In the genomic region with DNA sequence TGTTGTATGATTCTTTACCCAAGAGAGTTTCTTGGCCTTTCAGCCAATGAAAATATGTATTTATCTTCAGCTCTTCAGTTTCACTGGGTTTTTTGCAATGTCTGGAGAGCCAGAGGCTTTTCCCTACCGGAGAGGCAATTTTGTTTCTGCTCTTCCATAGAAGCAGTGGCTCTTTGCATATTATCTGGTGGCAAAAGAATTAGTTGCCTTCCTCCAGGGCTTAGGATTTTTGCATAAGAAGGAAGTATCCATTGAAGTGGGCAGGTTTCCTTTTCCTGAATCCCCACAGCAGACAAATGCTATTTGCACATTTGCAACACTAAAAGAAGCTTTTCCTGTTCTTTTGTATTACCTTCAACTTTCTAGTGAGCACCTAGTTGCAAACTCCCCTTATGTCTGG, we compare ENCODE assay signal across 18 cellular contexts.
DNase-seq lines count a peak whose midpoint lies in the region; ATAC-seq, FAIRE-seq and TF ChIP-seq lines count a peak whose summit lies in the region.
"Had no signal": no experiment of that assay in that cellular context is flagged by ENCODE, and none has a peak within 500 bp of the region (broad histone marks: within the 10 kb centered on the region; RNA-seq: fewer than 3 reads in every experiment).

No MANE protein-coding gene starts in this region.

- H3K79me1 ChIP-seq in mesendoderm (ENCODE audit: low read length), result no peaks in the 10 kb centered on the region

- H3K9ac ChIP-seq in endothelial cell of umbilical vein (replicated peaks; ENCODE audit: extremely low read depth, insufficient read depth, low read length) (no peak overlapping the region), mesendoderm (ENCODE audit: low read length) (peak overlapping the region; percentile 71)

- peak overlapping the region; percentile 89 for H3K56ac ChIP-seq in mesendoderm (ENCODE audit: low read length)

- H2BK120ac ChIP-seq in mesendoderm (ENCODE audit: low read depth, low read length), result peak overlapping the region; percentile 100

- POLR2A ChIA-PET in endothelial cell of umbilical vein (lab: Charles Lee), result no interaction called here

- H2AFZ ChIP-seq in endothelial cell of umbilical vein (ENCODE audit: low read depth, low read length), result peak overlapping the region; percentile 3

- H4K20me1 ChIP-seq in endothelial cell of umbilical vein (replicated peaks; ENCODE audit: control insufficient read depth, extremely low read depth, insufficient read depth, low read length), result no peaks in the 10 kb centered on the region

- TF ChIP-seq POLR2A in endothelial cell of umbilical vein (IDR thresholded peaks at IDR 0.05; ENCODE audit: low read depth, low read length) (no peak), erythroblast (IDR thresholded peaks at IDR 0.05; ENCODE audit: low read length) (no peak)

- ATAC-seq in left colon, result no peak
- ATAC-seq: Right ventricle myocardium inferior, SK-N-SH treated with all-trans-retinoic acid at 6 μM for 48 hours had no signal

- peaks cover 18% of the 10 kb centered on the region for H3K9me3 Mint-ChIP-seq in HFFc6

- H3K4me1 ChIP-seq in endothelial cell of umbilical vein (ENCODE audit: control insufficient read depth, extremely low read depth, insufficient read depth, low read length) (peaks cover 2% of the 10 kb centered on the region), mesendoderm (ENCODE audit: control insufficient read depth, low read depth, low read length) (peaks cover 3% of the 10 kb centered on the region)

- H4K8ac ChIP-seq in mesendoderm (ENCODE audit: low read depth, low read length), result no peak overlapping the region

- H3K23ac ChIP-seq in mesendoderm (ENCODE audit: low read length), result no peak overlapping the region

- no peaks in the 10 kb centered on the region for H3K4me1 Mint-ChIP-seq in HFFc6 (ENCODE audit: low read depth)

- WGBS in mesendoderm (ENCODE audit: extremely low coverage, insufficient coverage, low lambda C conversion rate), result no CpG with 5 or more reads among the region's 1 CpG

- DNase-seq in ELF-1 (ENCODE audit: low read depth, low spot score), result peak; percentile 73
- peak; percentile 35 for DNase-seq in NCI-H1048 (lab: John Stamatoyannopoulos, UW)
- no peak for DNase-seq in endothelial cell of umbilical vein (ENCODE audit: low read depth, low spot score)
- DNase-seq in mesendoderm, result peak; percentile 91
- no peak for DNase-seq in HFFc6
- no peak for DNase-seq in erythroblast (lab: John Stamatoyannopoulos, UW)
- no peak for DNase-seq in left colon
- DNase-seq in NCI-H1417 treated with DMSO at 0.1 percent for 48 hours (lab: John Stamatoyannopoulos, UW), result no peak
- DNase-seq: KG1, NCI-H1092 treated with DMSO at 0.1 percent for 48 hours, NCI-H187, NCI-H446, NCI-H748 treated with DMSO at 0.1 percent for 48 hours had no signal

- peaks cover 2% of the 10 kb centered on the region; the same call in 1 of the 2 replicates for H3K27me3 Mint-ChIP-seq in HFFc6 (ENCODE audit: insufficient read depth)
- H3K27me3 Mint-ChIP-seq: CD4-positive, alpha-beta memory T cell had no signal

- no peaks in the 10 kb centered on the region for H3K27me3 ChIP-seq in endothelial cell of umbilical vein (ENCODE audit: control insufficient read depth in 2 of 2, insufficient read depth in 2 of 2, low read length in 2 of 2)
- no peaks in the 10 kb centered on the region for H3K27me3 ChIP-seq in mesendoderm (ENCODE audit: insufficient read depth, low read length, poor library complexity)

- no peak overlapping the region for H3K4me3 Mint-ChIP-seq in HFFc6
- H3K4me3 Mint-ChIP-seq: CD4-positive, alpha-beta memory T cell had no signal

- H3K27ac ChIP-seq in endothelial cell of umbilical vein (ENCODE audit: insufficient read depth, low read depth, low read length) (no peak overlapping the region), mesendoderm (ENCODE audit: low read depth, low read length) (peak overlapping the region; percentile 100)
- H3K27ac ChIP-seq: HL-60 had no signal

- FAIRE-seq in endothelial cell of umbilical vein (lab: Jason Lieb, UNC), result no peak
- FAIRE-seq: H54 had no signal

- BruUV-seq in endothelial cell of umbilical vein (replicated peaks; lab: Mats Ljungman, UMichigan), result no TSS peak

- H3K79me2 ChIP-seq in endothelial cell of umbilical vein (ENCODE audit: control insufficient read depth, insufficient read depth, low read length), result no peaks in the 10 kb centered on the region
- H3K79me2 ChIP-seq in mesendoderm (ENCODE audit: control insufficient read depth, insufficient read depth, low read length), result no peaks in the 10 kb centered on the region

- no peaks in the 10 kb centered on the region for H3K9me3 ChIP-seq in endothelial cell of umbilical vein (replicated peaks; ENCODE audit: control insufficient read depth, insufficient read depth, low read length)

- H2BK5ac ChIP-seq in mesendoderm (ENCODE audit: low read length), result peak overlapping the region; percentile 91

- peak overlapping the region; percentile 13 for H2AK5ac ChIP-seq in mesendoderm (ENCODE audit: low read length)

- peak overlapping the region; percentile 35 for H4K5ac ChIP-seq in mesendoderm (ENCODE audit: low read length)

- no peak for TF ChIP-seq CTCF in endothelial cell of umbilical vein (IDR thresholded peaks at IDR 0.05; ENCODE audit: extremely low read depth in 1 of 2, insufficient read depth in 1 of 2, low read depth in 1 of 2, low read length in 2 of 2)
- TF ChIP-seq CTCF in HFFc6 (IDR thresholded peaks at IDR 0.05), result no peak

- intact Hi-C loops in endothelial cell of umbilical vein (cut with micrococcal nuclease) (no loop called here), left colon (cut with DNase I, micrococcal nuclease) (no loop called here)

- no peak overlapping the region for H3K27ac Mint-ChIP-seq in HFFc6
- H3K27ac Mint-ChIP-seq: CD4-positive, alpha-beta memory T cell had no signal

- CTCF ChIA-PET in endothelial cell of umbilical vein (lab: Charles Lee), result interaction anchor here (0.9 to 6.8 kb wide), 7 partner anchors 12 to 965 kb away, joined by 3 to 100 read pairs (median 5); no protein-coding TSS in a partner anchor

- dilution Hi-C loops in endothelial cell of umbilical vein (cut with MboI; ENCODE audit: extremely low pct_ligation_motif_present, low sequenced_read_pairs), result no loop called here

- no peaks in the 10 kb centered on the region for H3K9me1 ChIP-seq in endothelial cell of umbilical vein (replicated peaks; ENCODE audit: control insufficient read depth, extremely low read depth, insufficient read depth, low read length)

- H3K18ac ChIP-seq in mesendoderm (ENCODE audit: low read length), result peak overlapping the region; percentile 96

- H3K4ac ChIP-seq in mesendoderm (ENCODE audit: low read depth, low read length), result peak overlapping the region; percentile 100

- no peaks in the 10 kb centered on the region for H3K36me3 ChIP-seq in endothelial cell of umbilical vein (ENCODE audit: control insufficient read depth in 2 of 2, extremely low read depth in 1 of 2, insufficient read depth in 2 of 2, low read length in 2 of 2)
- H3K36me3 ChIP-seq in mesendoderm (ENCODE audit: control insufficient read depth, insufficient read depth, low read length), result no peaks in the 10 kb centered on the region

- no peaks in the 10 kb centered on the region for H3K36me3 Mint-ChIP-seq in HFFc6 (ENCODE audit: low read depth)
- H3K36me3 Mint-ChIP-seq: CD4-positive, alpha-beta memory T cell had no signal

- H2BK15ac ChIP-seq in mesendoderm (replicated peaks; ENCODE audit: low read depth), result peak overlapping the region; percentile 99

- H3K4me2 ChIP-seq in endothelial cell of umbilical vein (ENCODE audit: insufficient read depth, low read length), result no peak overlapping the region
- H3K4me2 ChIP-seq in mesendoderm (ENCODE audit: low read length), result no peak overlapping the region

- H3K4me3 ChIP-seq in endothelial cell of umbilical vein (replicated peaks in 1 of 3; ENCODE audit: insufficient read depth in 1 of 3, low read depth in 1 of 3, low read length in 3 of 3) (no peak overlapping the region), mesendoderm (ENCODE audit: low read length) (no peak overlapping the region)

TF ChIP-seq in endothelial cell of umbilical vein, 7 proteins besides CTCF, POLR2A, EP300 and RAD21:
- TF ChIP-seq GATA2 (IDR thresholded peaks at IDR 0.05; ENCODE audit: insufficient read depth, insufficient read length, low read depth, low read length) (no peak), MYC (IDR thresholded peaks at IDR 0.05; ENCODE audit: low read depth, low read length) (no peak), FOS (IDR thresholded peaks at IDR 0.05; ENCODE audit: borderline replicate concordance, insufficient read depth, low read length) (no peak), EZH2 (IDR thresholded peaks at IDR 0.05; ENCODE audit: borderline replicate concordance, low read depth, low read length, severe bottlenecking) (no peak), POLR2AphosphoS5 (IDR thresholded peaks at IDR 0.05; ENCODE audit: insufficient read depth, low read depth, low read length) (no peak), JUN (IDR thresholded peaks at IDR 0.05; ENCODE audit: borderline replicate concordance, insufficient read depth, insufficient read length, low read depth) (no peak)
- TF ChIP-seq, protein P1, sequence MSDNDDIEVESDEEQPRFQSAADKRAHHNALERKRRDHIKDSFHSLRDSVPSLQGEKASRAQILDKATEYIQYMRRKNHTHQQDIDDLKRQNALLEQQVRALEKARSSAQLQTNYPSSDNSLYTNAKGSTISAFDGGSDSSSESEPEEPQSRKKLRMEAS (IDR thresholded peaks at IDR 0.05; ENCODE audit: insufficient read depth, insufficient read length), result no peak

Comparison
In these comparisons a context has a peak if more than half of its experiments do, and no peak if none do; other contexts are left out.
1. DNase-seq: peak in ELF-1 (single experiment), NCI-H1048 (single experiment) and mesendoderm (single experiment); none in endothelial cell of umbilical vein (single experiment), HFFc6 (single experiment), erythroblast (0 of 2), left colon (0 of 2) and NCI-H1417 treated with DMSO at 0.1 percent for 48 hours (single experiment).